Comparison of ENCODE assay signal across 8 cellular contexts in genomic region chr6:90586675-90587638, GRCh38. TPM values are rescaled to one million over a fixed set of nuclear protein-coding genes. Genes with fewer than 3 reads are reported as not detected.
DNase-seq lines count a peak whose midpoint lies in the region; ATAC-seq and TF ChIP-seq lines count a peak whose summit lies in the region.

Gene MAP3K7, minus strand, starts transcription at chr6:90587072. Its CDS starts 189 bp downstream, at chr6:90586883.

- TF ChIP-seq POLR2A in suprapubic skin (IDR thresholded peaks at IDR 0.05) = peak in 1 of 2 donors; percentile 74

- TF ChIP-seq EP300 in SK-N-SH (IDR thresholded peaks at IDR 0.05; ENCODE audit: borderline replicate concordance in 1 of 2, low read depth in 1 of 2, low read length in 1 of 2) (no peak), suprapubic skin (IDR thresholded peaks at IDR 0.05) (no peak)

- no peaks in the 10 kb centered on the region for H3K9me2 ChIP-seq in SK-N-SH

- H3K27me3 ChIP-seq in SK-N-SH (ENCODE audit: insufficient read depth) (no peaks in the 10 kb centered on the region), suprapubic skin (peaks cover 11% of the 10 kb centered on the region)

- no peak for TF ChIP-seq RAD21 in SK-N-SH (IDR thresholded peaks at IDR 0.05; ENCODE audit: low read length)

- H3K4me3 ChIP-seq in SK-N-SH (ENCODE audit: low read depth in 2 of 2, low read length in 1 of 2) (peak within 1 kb of the TSS; percentile 99), suprapubic skin (peak within 1 kb of the TSS; percentile 100)

- peaks cover 5% of the 10 kb centered on the region for H3F3A ChIP-seq in SK-N-SH (replicated peaks; ENCODE audit: insufficient read depth)

- peaks cover 49% of the 10 kb centered on the region for H3K79me2 ChIP-seq in SK-N-SH (ENCODE audit: insufficient read depth)

- peaks cover 38% of the 10 kb centered on the region for H4K20me1 ChIP-seq in SK-N-SH (ENCODE audit: insufficient read depth)

- H3K4me2 ChIP-seq in SK-N-SH = peak within 1 kb of the TSS; percentile 85

- peak within 1 kb of the TSS; percentile 93 for H3K9ac ChIP-seq in SK-N-SH

- WGBS in SK-N-SH (ENCODE audit: low lambda C conversion rate) = under 1% methylated on average over 42 of the region's 70 CpGs
- under 1% methylated on average over 53 of the region's 70 CpGs for WGBS in suprapubic skin

- H3K36me3 ChIP-seq in SK-N-SH (replicated peaks in 1 of 2; ENCODE audit: control insufficient read depth in 1 of 2, insufficient read depth in 2 of 2, low read length in 1 of 2) = no peaks in the 10 kb centered on the region
- H3K36me3 ChIP-seq in suprapubic skin = no peaks in the 10 kb centered on the region

- H3K9me3 ChIP-seq in SK-N-SH = no peaks in the 10 kb centered on the region
- no peaks in the 10 kb centered on the region for H3K9me3 ChIP-seq in suprapubic skin

- TF ChIP-seq CTCF in SK-N-SH (IDR thresholded peaks at IDR 0.05) (no peak), suprapubic skin (IDR thresholded peaks at IDR 0.05) (no peak)

- H2AFZ ChIP-seq in SK-N-SH (ENCODE audit: low read depth) = peak within 1 kb of the TSS; percentile 91

- CTCF ChIA-PET in SK-N-SH (lab: Yijun Ruan, JAX) = interaction anchor here (0.6 to 1.1 kb wide), 2 partner anchors 9 to 662 kb away, joined by 3 read pairs; no protein-coding TSS in a partner anchor

- DNase-seq in GM04504 (ENCODE audit: low read depth) (peak; percentile 95), NCI-H1048 (lab: John Stamatoyannopoulos, UW) (peak; percentile 75), SK-N-SH (peak; percentile 88), globus pallidus (ENCODE audit: low spot score) (peak; percentile 92), nucleus accumbens (lab: John Stamatoyannopoulos, UW) (peak; percentile 52 to 99 (median 89)), suprapubic skin (ENCODE audit: low spot score in 2 of 2) (peak; percentile 93 to 95)
- DNase-seq in activated naive CD4-positive, alpha-beta T cell treated with anti-CD3 and anti-CD28 coated beads, Interleukin-2, amount 50 U/mL, for 16 hours = peak; percentile 90

- peak within 1 kb of the TSS; percentile 84 to 92 for H3K27ac ChIP-seq in SK-N-SH (ENCODE audit: low read depth in 2 of 2, low read length in 1 of 2)
- H3K27ac ChIP-seq in suprapubic skin = peak within 1 kb of the TSS; percentile 97

- H3K4me1 ChIP-seq in SK-N-SH (ENCODE audit: control insufficient read depth in 1 of 2, insufficient read depth in 2 of 2, low read depth in 1 of 2, low read length in 1 of 2) (peaks cover 0 to 6% of the 10 kb centered on the region in 2 experiments; a peak in 2 of 4 replicates), suprapubic skin (peaks cover 44% of the 10 kb centered on the region)

- peak; percentile 90 for ATAC-seq in HG02571 (IDR thresholded peaks at IDR 0.05; ENCODE audit: unreplicated experiment)

- POLR2A ChIA-PET in SK-N-SH (lab: Yijun Ruan, JAX) = no interaction called here

TF ChIP-seq in SK-N-SH, 30 proteins besides CTCF, POLR2A, EP300 and RAD21 (continues in another document):
- TF ChIP-seq FOXM1 (IDR thresholded peaks at IDR 0.05; ENCODE audit: low read depth) = no peak
- TF ChIP-seq SMC3 (IDR thresholded peaks at IDR 0.05; ENCODE audit: low read depth, low read length) = no peak
- TF ChIP-seq YY1 (IDR thresholded peaks at IDR 0.05; ENCODE audit: low read depth) = peak; percentile 86
- TF ChIP-seq PBX3 (IDR thresholded peaks at IDR 0.05) = no peak
- TF ChIP-seq NRF1 (IDR thresholded peaks at IDR 0.05; ENCODE audit: low read depth, low read length) = no peak
- peak; percentile 100 for TF ChIP-seq CHD2 (IDR thresholded peaks at IDR 0.05; ENCODE audit: low read length, partially characterized antibody)
- TF ChIP-seq SIN3A (IDR thresholded peaks at IDR 0.05; ENCODE audit: borderline replicate concordance, low read depth, low read length) = peak; percentile 92
- no peak for TF ChIP-seq FOSL2 (IDR thresholded peaks at IDR 0.05; ENCODE audit: borderline replicate concordance, low read depth)
- TF ChIP-seq, protein P1, sequence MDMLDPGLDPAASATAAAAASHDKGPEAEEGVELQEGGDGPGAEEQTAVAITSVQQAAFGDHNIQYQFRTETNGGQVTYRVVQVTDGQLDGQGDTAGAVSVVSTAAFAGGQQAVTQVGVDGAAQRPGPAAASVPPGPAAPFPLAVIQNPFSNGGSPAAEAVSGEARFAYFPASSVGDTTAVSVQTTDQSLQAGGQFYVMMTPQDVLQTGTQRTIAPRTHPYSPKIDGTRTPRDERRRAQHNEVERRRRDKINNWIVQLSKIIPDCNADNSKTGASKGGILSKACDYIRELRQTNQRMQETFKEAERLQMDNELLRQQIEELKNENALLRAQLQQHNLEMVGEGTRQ (IDR thresholded peaks at IDR 0.05; ENCODE audit: borderline replicate concordance, low read depth, low read length) = no peak
- TF ChIP-seq JUND (IDR thresholded peaks at IDR 0.05) = no peak
- no peak for TF ChIP-seq RXRA (IDR thresholded peaks at IDR 0.05; ENCODE audit: borderline replicate concordance, low read depth)
- TF ChIP-seq MAX (IDR thresholded peaks at IDR 0.05; ENCODE audit: low read depth) = peak; percentile 99
- peak; percentile 99 for TF ChIP-seq ZBTB33 (IDR thresholded peaks at IDR 0.05; ENCODE audit: borderline replicate concordance, low read depth)
- no peak for TF ChIP-seq NFIC (IDR thresholded peaks at IDR 0.05; ENCODE audit: borderline replicate concordance)
- TF ChIP-seq GABPA (IDR thresholded peaks at IDR 0.05; ENCODE audit: low read depth) = peak; percentile 88
- peak; percentile 14; the same call in 1 of the 2 replicates for TF ChIP-seq TCF12 (IDR thresholded peaks at IDR 0.05)
- peak; percentile 81 for TF ChIP-seq POLR2AphosphoS5 (IDR thresholded peaks at IDR 0.05; ENCODE audit: low read depth, low read length)
- TF ChIP-seq, protein P2, sequence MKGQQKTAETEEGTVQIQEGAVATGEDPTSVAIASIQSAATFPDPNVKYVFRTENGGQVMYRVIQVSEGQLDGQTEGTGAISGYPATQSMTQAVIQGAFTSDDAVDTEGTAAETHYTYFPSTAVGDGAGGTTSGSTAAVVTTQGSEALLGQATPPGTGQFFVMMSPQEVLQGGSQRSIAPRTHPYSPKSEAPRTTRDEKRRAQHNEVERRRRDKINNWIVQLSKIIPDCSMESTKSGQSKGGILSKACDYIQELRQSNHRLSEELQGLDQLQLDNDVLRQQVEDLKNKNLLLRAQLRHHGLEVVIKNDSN (IDR thresholded peaks at IDR 0.05; ENCODE audit: borderline replicate concordance, low read depth) = no peak
- TF ChIP-seq GATA2 (CRISPR knock-in tag; IDR thresholded peaks at IDR 0.05) = no peak
- TF ChIP-seq FOXJ3 (CRISPR knock-in tag; IDR thresholded peaks at IDR 0.05) = no peak
- TF ChIP-seq MEF2A (IDR thresholded peaks at IDR 0.05; ENCODE audit: borderline replicate concordance, low read depth) = no peak
- TF ChIP-seq RFX5 (IDR thresholded peaks at IDR 0.05; ENCODE audit: low read length) = no peak
- TF ChIP-seq RCOR1 (IDR thresholded peaks at IDR 0.05; ENCODE audit: low read length) = 0 out of 2 replicates have a peak, but pooled peaks have one; percentile 29
- TF ChIP-seq EZH2phosphoT487 (IDR thresholded peaks at IDR 0.05; ENCODE audit: borderline replicate concordance, low read depth) = no peak
- TF ChIP-seq IRF3 (IDR thresholded peaks at IDR 0.05; ENCODE audit: low read depth, low read length) = peak; percentile 37
- peak; percentile 84 for TF ChIP-seq TAF1 (IDR thresholded peaks at IDR 0.05; ENCODE audit: borderline replicate concordance, low read depth, low read length)
- TF ChIP-seq MXI1 (IDR thresholded peaks at IDR 0.05; ENCODE audit: low read depth, low read length) = peak; percentile 97
- TF ChIP-seq ELF1 (IDR thresholded peaks at IDR 0.05) = peak; percentile 85

RNA-seq across cellular contexts. Expression of gene MAP3K7, which starts in this region (rescaled TPM):
- 21.1 and 28.8 TPM in 2 replicates for polyA plus RNA-seq in SK-N-SH (2012; rRNA removed)
- 28.9 and 32.2 TPM in 2 replicates for polyA plus RNA-seq in SK-N-SH (2012; cell fraction: cytosol; rRNA removed)
- 23.7 and 45.3 TPM in 2 replicates for polyA plus RNA-seq in SK-N-SH (2012; cell fraction: nucleus; rRNA removed)
- total RNA-seq in suprapubic skin = 10 to 100 TPM; 18.4 to 44.9 (median 26.3) TPM

Comparison
In these comparisons a context has a peak if more than half of its experiments do, and no peak if none do; other contexts are left out.
1. Peak in every context shown above with its lines: DNase-seq, ATAC-seq, H3K4me3 ChIP-seq and H3K27ac ChIP-seq.